In the genomic region with DNA sequence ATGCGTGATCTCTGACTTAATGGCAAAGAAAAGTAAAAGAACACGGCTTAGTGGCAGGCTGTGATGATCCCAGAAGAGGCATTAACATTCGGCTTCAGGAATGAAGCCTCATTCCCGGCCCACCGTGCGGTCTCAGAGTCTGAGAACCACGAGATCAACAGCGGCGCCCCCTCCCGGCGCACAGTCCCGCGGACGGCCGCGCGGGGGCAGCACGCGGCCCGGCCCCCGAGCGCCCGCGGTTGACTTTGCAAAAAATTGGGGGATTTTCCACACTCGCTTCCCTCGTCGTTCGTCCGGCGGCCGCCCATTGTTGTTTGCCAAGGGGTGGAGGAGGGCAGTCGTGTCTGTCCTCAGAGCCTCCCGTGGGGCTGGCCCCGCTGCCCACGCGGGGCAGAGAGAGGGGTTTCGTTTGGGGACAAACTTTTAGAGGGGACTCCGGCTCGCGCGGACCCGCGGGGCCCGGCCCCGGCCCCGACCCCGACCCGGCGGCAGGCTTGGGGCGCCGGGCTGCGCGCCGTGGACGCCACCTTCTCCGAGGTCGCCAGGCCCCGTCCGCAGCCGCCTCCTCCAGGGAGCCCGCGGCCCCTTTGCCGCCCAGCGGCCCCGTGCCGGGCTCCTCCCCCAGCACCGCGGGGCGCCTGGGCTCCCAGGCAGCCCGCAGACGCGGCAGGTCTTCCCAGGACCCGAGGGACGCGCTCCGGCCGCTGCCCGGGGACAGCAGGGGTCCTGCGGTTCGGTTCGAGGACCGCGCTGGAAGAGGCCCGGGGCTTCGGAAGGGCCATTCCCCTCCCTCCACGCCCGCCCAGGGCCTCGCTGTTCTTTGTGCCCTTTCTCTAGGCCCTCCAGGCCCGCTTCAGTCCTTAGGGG, we compare ENCODE assay signal across 2 cellular contexts.
TF ChIP-seq lines count a peak whose summit lies in the region.

No MANE protein-coding gene starts in this region.

TF ChIP-seq in A549, 52 proteins besides CTCF, POLR2A, EP300 and RAD21 (continued from another document and continues in another):
- no peak for TF ChIP-seq SREBF2 (IDR thresholded peaks at IDR 0.05)
- 0 out of 2 replicates have a peak, but pooled peaks have one; percentile 44 for TF ChIP-seq RFX5 (IDR thresholded peaks at IDR 0.05)
- no peak for TF ChIP-seq EHMT2 (IDR thresholded peaks at IDR 0.05; ENCODE audit: low read depth)
- TF ChIP-seq TP53 (CRISPR knock-in tag; IDR thresholded peaks at IDR 0.05) = no peak
- TF ChIP-seq TFCP2L1 (CRISPR knock-in tag; IDR thresholded peaks at IDR 0.05) = no peak
- TF ChIP-seq, protein P1, sequence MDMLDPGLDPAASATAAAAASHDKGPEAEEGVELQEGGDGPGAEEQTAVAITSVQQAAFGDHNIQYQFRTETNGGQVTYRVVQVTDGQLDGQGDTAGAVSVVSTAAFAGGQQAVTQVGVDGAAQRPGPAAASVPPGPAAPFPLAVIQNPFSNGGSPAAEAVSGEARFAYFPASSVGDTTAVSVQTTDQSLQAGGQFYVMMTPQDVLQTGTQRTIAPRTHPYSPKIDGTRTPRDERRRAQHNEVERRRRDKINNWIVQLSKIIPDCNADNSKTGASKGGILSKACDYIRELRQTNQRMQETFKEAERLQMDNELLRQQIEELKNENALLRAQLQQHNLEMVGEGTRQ (IDR thresholded peaks at IDR 0.05) = no peak
- no peak for TF ChIP-seq FOXS1 (CRISPR knock-in tag; IDR thresholded peaks at IDR 0.05)
- no peak for TF ChIP-seq ZSCAN20 (CRISPR knock-in tag; IDR thresholded peaks at IDR 0.05)
- no peak for TF ChIP-seq MYC (IDR thresholded peaks at IDR 0.05; ENCODE audit: borderline replicate concordance, low read length)
- peak; percentile 89 for TF ChIP-seq SMC3 (IDR thresholded peaks at IDR 0.05)
- TF ChIP-seq MAZ (IDR thresholded peaks at IDR 0.05; ENCODE audit: borderline replicate concordance, low read depth, low read length) = peak; percentile 95; the same call in 1 of the 2 replicates
- no peak for TF ChIP-seq HEYL (CRISPR knock-in tag; IDR thresholded peaks at IDR 0.05)
- TF ChIP-seq CBX8 (IDR thresholded peaks at IDR 0.05) = no peak
- TF ChIP-seq CEBPB (IDR thresholded peaks at IDR 0.05) = no peak
- no peak for TF ChIP-seq RARB (CRISPR knock-in tag; IDR thresholded peaks at IDR 0.05)
- TF ChIP-seq ZNF302 (CRISPR knock-in tag; IDR thresholded peaks at IDR 0.05) = no peak
- TF ChIP-seq JUN (IDR thresholded peaks at IDR 0.05) = peak in 1 of 2 experiments; percentile 70; a peak in 2 of 5 replicates
- no peak for TF ChIP-seq FOSL2 (IDR thresholded peaks at IDR 0.05)
- no peak for TF ChIP-seq FOSL2 (CRISPR knock-in tag; IDR thresholded peaks at IDR 0.05)
- no peak for TF ChIP-seq NR3C1 (IDR thresholded peaks at IDR 0.05)
- TF ChIP-seq, protein P2, sequence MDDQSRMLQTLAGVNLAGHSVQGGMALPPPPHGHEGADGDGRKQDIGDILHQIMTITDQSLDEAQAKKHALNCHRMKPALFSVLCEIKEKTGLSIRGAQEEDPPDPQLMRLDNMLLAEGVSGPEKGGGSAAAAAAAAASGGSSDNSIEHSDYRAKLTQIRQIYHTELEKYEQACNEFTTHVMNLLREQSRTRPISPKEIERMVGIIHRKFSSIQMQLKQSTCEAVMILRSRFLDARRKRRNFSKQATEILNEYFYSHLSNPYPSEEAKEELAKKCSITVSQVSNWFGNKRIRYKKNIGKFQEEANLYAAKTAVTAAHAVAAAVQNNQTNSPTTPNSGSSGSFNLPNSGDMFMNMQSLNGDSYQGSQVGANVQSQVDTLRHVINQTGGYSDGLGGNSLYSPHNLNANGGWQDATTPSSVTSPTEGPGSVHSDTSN (IDR thresholded peaks at IDR 0.05) = no peak
- no peak for TF ChIP-seq KDM1A (IDR thresholded peaks at IDR 0.05; ENCODE audit: low read depth)
- TF ChIP-seq, protein P3, sequence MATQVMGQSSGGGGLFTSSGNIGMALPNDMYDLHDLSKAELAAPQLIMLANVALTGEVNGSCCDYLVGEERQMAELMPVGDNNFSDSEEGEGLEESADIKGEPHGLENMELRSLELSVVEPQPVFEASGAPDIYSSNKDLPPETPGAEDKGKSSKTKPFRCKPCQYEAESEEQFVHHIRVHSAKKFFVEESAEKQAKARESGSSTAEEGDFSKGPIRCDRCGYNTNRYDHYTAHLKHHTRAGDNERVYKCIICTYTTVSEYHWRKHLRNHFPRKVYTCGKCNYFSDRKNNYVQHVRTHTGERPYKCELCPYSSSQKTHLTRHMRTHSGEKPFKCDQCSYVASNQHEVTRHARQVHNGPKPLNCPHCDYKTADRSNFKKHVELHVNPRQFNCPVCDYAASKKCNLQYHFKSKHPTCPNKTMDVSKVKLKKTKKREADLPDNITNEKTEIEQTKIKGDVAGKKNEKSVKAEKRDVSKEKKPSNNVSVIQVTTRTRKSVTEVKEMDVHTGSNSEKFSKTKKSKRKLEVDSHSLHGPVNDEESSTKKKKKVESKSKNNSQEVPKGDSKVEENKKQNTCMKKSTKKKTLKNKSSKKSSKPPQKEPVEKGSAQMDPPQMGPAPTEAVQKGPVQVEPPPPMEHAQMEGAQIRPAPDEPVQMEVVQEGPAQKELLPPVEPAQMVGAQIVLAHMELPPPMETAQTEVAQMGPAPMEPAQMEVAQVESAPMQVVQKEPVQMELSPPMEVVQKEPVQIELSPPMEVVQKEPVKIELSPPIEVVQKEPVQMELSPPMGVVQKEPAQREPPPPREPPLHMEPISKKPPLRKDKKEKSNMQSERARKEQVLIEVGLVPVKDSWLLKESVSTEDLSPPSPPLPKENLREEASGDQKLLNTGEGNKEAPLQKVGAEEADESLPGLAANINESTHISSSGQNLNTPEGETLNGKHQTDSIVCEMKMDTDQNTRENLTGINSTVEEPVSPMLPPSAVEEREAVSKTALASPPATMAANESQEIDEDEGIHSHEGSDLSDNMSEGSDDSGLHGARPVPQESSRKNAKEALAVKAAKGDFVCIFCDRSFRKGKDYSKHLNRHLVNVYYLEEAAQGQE (IDR thresholded peaks at IDR 0.05) = no peak
- TF ChIP-seq, protein P4, sequence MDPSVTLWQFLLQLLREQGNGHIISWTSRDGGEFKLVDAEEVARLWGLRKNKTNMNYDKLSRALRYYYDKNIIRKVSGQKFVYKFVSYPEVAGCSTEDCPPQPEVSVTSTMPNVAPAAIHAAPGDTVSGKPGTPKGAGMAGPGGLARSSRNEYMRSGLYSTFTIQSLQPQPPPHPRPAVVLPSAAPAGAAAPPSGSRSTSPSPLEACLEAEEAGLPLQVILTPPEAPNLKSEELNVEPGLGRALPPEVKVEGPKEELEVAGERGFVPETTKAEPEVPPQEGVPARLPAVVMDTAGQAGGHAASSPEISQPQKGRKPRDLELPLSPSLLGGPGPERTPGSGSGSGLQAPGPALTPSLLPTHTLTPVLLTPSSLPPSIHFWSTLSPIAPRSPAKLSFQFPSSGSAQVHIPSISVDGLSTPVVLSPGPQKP (IDR thresholded peaks at IDR 0.05; ENCODE audit: low read depth, low read length) = no peak
- TF ChIP-seq, protein P5, sequence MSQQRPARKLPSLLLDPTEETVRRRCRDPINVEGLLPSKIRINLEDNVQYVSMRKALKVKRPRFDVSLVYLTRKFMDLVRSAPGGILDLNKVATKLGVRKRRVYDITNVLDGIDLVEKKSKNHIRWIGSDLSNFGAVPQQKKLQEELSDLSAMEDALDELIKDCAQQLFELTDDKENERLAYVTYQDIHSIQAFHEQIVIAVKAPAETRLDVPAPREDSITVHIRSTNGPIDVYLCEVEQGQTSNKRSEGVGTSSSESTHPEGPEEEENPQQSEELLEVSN (IDR thresholded peaks at IDR 0.05; ENCODE audit: borderline replicate concordance, low read depth) = no peak
- TF ChIP-seq, protein P6, sequence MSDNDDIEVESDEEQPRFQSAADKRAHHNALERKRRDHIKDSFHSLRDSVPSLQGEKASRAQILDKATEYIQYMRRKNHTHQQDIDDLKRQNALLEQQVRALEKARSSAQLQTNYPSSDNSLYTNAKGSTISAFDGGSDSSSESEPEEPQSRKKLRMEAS (IDR thresholded peaks at IDR 0.05) = peak; percentile 69
- no peak for TF ChIP-seq JUNB (IDR thresholded peaks at IDR 0.05)

TF ChIP-seq in WTC11, 78 proteins besides CTCF, POLR2A, EP300 and RAD21 (continued from another document):
- TF ChIP-seq, protein P6 (CRISPR knock-in tag; IDR thresholded peaks at IDR 0.05) = peak; percentile 32; the same call in 1 of the 2 replicates
- no peak for TF ChIP-seq ZNF121 (CRISPR knock-in tag; IDR thresholded peaks at IDR 0.05)
- TF ChIP-seq, protein P1 (CRISPR knock-in tag; IDR thresholded peaks at IDR 0.05) = 0 out of 2 replicates have a peak, but pooled peaks have one; percentile 19
- peak; percentile 82 for TF ChIP-seq SP1 (CRISPR knock-in tag; conservative IDR thresholded peaks at IDR 0.05)
- TF ChIP-seq GRHL2 (CRISPR knock-in tag; IDR thresholded peaks at IDR 0.05; ENCODE audit: insufficient replicate concordance, severe bottlenecking) = no peak
- peak; percentile 36; the same call in 1 of the 2 replicates for TF ChIP-seq FOXK1 (CRISPR knock-in tag; IDR thresholded peaks at IDR 0.05)
- TF ChIP-seq, protein P7, sequence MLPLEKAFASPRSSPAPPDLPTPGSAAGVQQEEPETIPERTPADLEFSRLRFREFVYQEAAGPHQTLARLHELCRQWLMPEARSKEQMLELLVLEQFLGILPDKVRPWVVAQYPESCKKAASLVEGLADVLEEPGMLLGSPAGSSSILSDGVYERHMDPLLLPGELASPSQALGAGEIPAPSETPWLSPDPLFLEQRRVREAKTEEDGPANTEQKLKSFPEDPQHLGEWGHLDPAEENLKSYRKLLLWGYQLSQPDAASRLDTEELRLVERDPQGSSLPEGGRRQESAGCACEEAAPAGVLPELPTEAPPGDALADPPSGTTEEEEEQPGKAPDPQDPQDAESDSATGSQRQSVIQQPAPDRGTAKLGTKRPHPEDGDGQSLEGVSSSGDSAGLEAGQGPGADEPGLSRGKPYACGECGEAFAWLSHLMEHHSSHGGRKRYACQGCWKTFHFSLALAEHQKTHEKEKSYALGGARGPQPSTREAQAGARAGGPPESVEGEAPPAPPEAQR (CRISPR knock-in tag; IDR thresholded peaks at IDR 0.05) = no peak
